ENCODE assay signal across 8 cellular contexts in genomic region chr6:1624071-1624847, GRCh38. TPM values are rescaled to one million over a fixed set of nuclear protein-coding genes. Genes with fewer than 3 reads are reported as not detected.
DNase-seq lines count a peak whose midpoint lies in the region; ATAC-seq, FAIRE-seq and TF ChIP-seq lines count a peak whose summit lies in the region.

No MANE protein-coding gene starts in this region.

- peaks cover 7% of the 10 kb centered on the region for H3K4me1 ChIP-seq in CD8-positive, alpha-beta memory T cell (ENCODE audit: insufficient read depth, low read length)
- H3K4me1 ChIP-seq in HUES6 (ENCODE audit: control insufficient read depth, insufficient read depth, low read length), result peaks cover 30% of the 10 kb centered on the region
- H3K4me1 ChIP-seq in endothelial cell of umbilical vein (ENCODE audit: control insufficient read depth, extremely low read depth, insufficient read depth, low read length), result peaks cover 23% of the 10 kb centered on the region

- H3K36me3 Mint-ChIP-seq in CD8-positive, alpha-beta memory T cell, result peaks cover 5 to 27% (median 18%) of the 10 kb centered on the region in 3 donors
- H3K36me3 Mint-ChIP-seq in natural killer cell treated with Interleukin-12 subunit alpha and Interleukin-12 subunit beta and Interleukin-15 and Interleukin-18, amount 100 ng/mL, for 72 hours, result peaks cover 6% of the 10 kb centered on the region

- CTCF ChIA-PET in CD8-positive, alpha-beta memory T cell (lab: Charles Lee), result interaction anchor here (0.6 kb wide), 1 partner anchor 228 kb away, joined by 4 read pairs; no protein-coding TSS in a partner anchor
- CTCF ChIA-PET in endothelial cell of umbilical vein (lab: Charles Lee), result interaction anchor here (0.6 to 4.0 kb wide), 12 partner anchors 10 to 1010 kb away, joined by 3 to 23 read pairs (median 6); no protein-coding TSS in a partner anchor

- peak; percentile 69 to 82 for ATAC-seq in natural killer cell treated with Interleukin-12 subunit alpha and Interleukin-12 subunit beta and Interleukin-15 and Interleukin-18, amount 100 ng/mL, for 72 hours
- ATAC-seq in GM21723 (IDR thresholded peaks at IDR 0.05; ENCODE audit: unreplicated experiment), result no peak

- no peak for TF ChIP-seq CTCF in endothelial cell of umbilical vein (IDR thresholded peaks at IDR 0.05; ENCODE audit: extremely low read depth in 1 of 2, insufficient read depth in 1 of 2, low read depth in 1 of 2, low read length in 2 of 2)

- peak overlapping the region; percentile 90 for H3K4me2 ChIP-seq in endothelial cell of umbilical vein (ENCODE audit: insufficient read depth, low read length)

- H3K4me3 ChIP-seq in CD8-positive, alpha-beta memory T cell (ENCODE audit: low read length), result no peak overlapping the region
- peak overlapping the region; percentile 55 for H3K4me3 ChIP-seq in HUES6 (ENCODE audit: low read depth, low read length)
- H3K4me3 ChIP-seq in endothelial cell of umbilical vein (replicated peaks in 1 of 3; ENCODE audit: insufficient read depth in 1 of 3, low read depth in 1 of 3, low read length in 3 of 3), result peak overlapping the region; percentile 59 to 86 (median 69)

- no peaks in the 10 kb centered on the region for H3K9me3 ChIP-seq in CD8-positive, alpha-beta memory T cell (ENCODE audit: low read length)
- H3K9me3 ChIP-seq in HUES6 (ENCODE audit: control insufficient read depth, insufficient read depth, low read depth, low read length), result no peaks in the 10 kb centered on the region
- H3K9me3 ChIP-seq in endothelial cell of umbilical vein (replicated peaks; ENCODE audit: control insufficient read depth, insufficient read depth, low read length), result no peaks in the 10 kb centered on the region

- peak overlapping the region in 4 of 7 donors; percentile 13 to 61 (median 32) for H3K4me3 Mint-ChIP-seq in CD8-positive, alpha-beta memory T cell
- H3K4me3 Mint-ChIP-seq in natural killer cell treated with Interleukin-12 subunit alpha and Interleukin-12 subunit beta and Interleukin-15 and Interleukin-18, amount 100 ng/mL, for 72 hours, result peak overlapping the region; percentile 78

- POLR2A ChIA-PET in CD8-positive, alpha-beta memory T cell (lab: Charles Lee), result no interaction called here
- POLR2A ChIA-PET in endothelial cell of umbilical vein (lab: Charles Lee), result interaction anchor here (1.0 to 1.1 kb wide), 2 partner anchors 10 to 14 kb away, joined by 4 read pairs; no protein-coding TSS in a partner anchor

- H3K27me3 Mint-ChIP-seq in CD8-positive, alpha-beta memory T cell, result peaks cover 57 to 75% of the 10 kb centered on the region in 2 donors
- H3K27me3 Mint-ChIP-seq in natural killer cell treated with Interleukin-12 subunit alpha and Interleukin-12 subunit beta and Interleukin-15 and Interleukin-18, amount 100 ng/mL, for 72 hours, result peaks cover 32 to 35% of the 10 kb centered on the region in 2 donors

- dilution Hi-C loops in endothelial cell of umbilical vein (cut with MboI; ENCODE audit: extremely low pct_ligation_motif_present, low sequenced_read_pairs), result loop anchor here (25.0 kb wide), 1 partner anchor 488 kb away; no protein-coding TSS in a partner anchor

- intact Hi-C loops in endothelial cell of umbilical vein (cut with micrococcal nuclease), result loop anchor here (2.0 kb wide), 3 partner anchors 15 to 293 kb away; partner anchors contain the start of gene FOXC1

- no peaks in the 10 kb centered on the region for H3K9me3 Mint-ChIP-seq in CD8-positive, alpha-beta memory T cell
- H3K9me3 Mint-ChIP-seq in natural killer cell treated with Interleukin-12 subunit alpha and Interleukin-12 subunit beta and Interleukin-15 and Interleukin-18, amount 100 ng/mL, for 72 hours, result no peaks in the 10 kb centered on the region

- BruUV-seq in endothelial cell of umbilical vein (replicated peaks; lab: Mats Ljungman, UMichigan), result no TSS peak

- DNase-seq in CD8-positive, alpha-beta memory T cell, result no peak
- peak; percentile 68 for DNase-seq in endothelial cell of umbilical vein (ENCODE audit: low read depth, low spot score)
- DNase-seq in natural killer cell treated with Interleukin-12 subunit alpha and Interleukin-12 subunit beta and Interleukin-15 and Interleukin-18, amount 100 ng/mL, for 72 hours (ENCODE audit: low spot score), result no peak
- DNase-seq in NCI-H82 (lab: John Stamatoyannopoulos, UW), result no peak
- no peak for DNase-seq in NCI-H2227 treated with DMSO at 0.1 percent for 48 hours (lab: John Stamatoyannopoulos, UW)
- DNase-seq in activated naive CD4-positive, alpha-beta T cell (lab: John Stamatoyannopoulos, UW), result no peak

- H3K27me3 ChIP-seq in CD8-positive, alpha-beta memory T cell (ENCODE audit: insufficient read depth, low read length, poor library complexity, severe bottlenecking), result peaks cover 22% of the 10 kb centered on the region
- H3K27me3 ChIP-seq in HUES6 (ENCODE audit: control insufficient read depth, insufficient read depth, low read length), result peaks cover 100% of the 10 kb centered on the region
- H3K27me3 ChIP-seq in endothelial cell of umbilical vein (ENCODE audit: control insufficient read depth in 2 of 2, insufficient read depth in 2 of 2, low read length in 2 of 2), result peaks cover 5 to 15% of the 10 kb centered on the region in 2 experiments

- H3K9ac ChIP-seq in HUES6 (ENCODE audit: low read length) (peak overlapping the region; percentile 14), endothelial cell of umbilical vein (replicated peaks; ENCODE audit: extremely low read depth, insufficient read depth, low read length) (peak overlapping the region; percentile 66)

- TF ChIP-seq POLR2A in endothelial cell of umbilical vein (IDR thresholded peaks at IDR 0.05; ENCODE audit: low read depth, low read length), result no peak

- peaks cover 17 to 21% (median 18%) of the 10 kb centered on the region in 3 donors for H3K4me1 Mint-ChIP-seq in CD8-positive, alpha-beta memory T cell
- peaks cover 8 to 15% of the 10 kb centered on the region in 2 donors for H3K4me1 Mint-ChIP-seq in natural killer cell treated with Interleukin-12 subunit alpha and Interleukin-12 subunit beta and Interleukin-15 and Interleukin-18, amount 100 ng/mL, for 72 hours (ENCODE audit: low read depth in 2 of 2)

- H2AFZ ChIP-seq in endothelial cell of umbilical vein (ENCODE audit: low read depth, low read length), result peak overlapping the region; percentile 65

- H3K9me1 ChIP-seq in endothelial cell of umbilical vein (replicated peaks; ENCODE audit: control insufficient read depth, extremely low read depth, insufficient read depth, low read length), result no peaks in the 10 kb centered on the region

- no peak overlapping the region for H3K27ac Mint-ChIP-seq in CD8-positive, alpha-beta memory T cell
- no peak overlapping the region for H3K27ac Mint-ChIP-seq in natural killer cell treated with Interleukin-12 subunit alpha and Interleukin-12 subunit beta and Interleukin-15 and Interleukin-18, amount 100 ng/mL, for 72 hours

- peak; percentile 50 for FAIRE-seq in endothelial cell of umbilical vein (lab: Jason Lieb, UNC)

- H3K27ac ChIP-seq in CD8-positive, alpha-beta memory T cell (ENCODE audit: low read depth, low read length), result no peak overlapping the region
- no peak overlapping the region for H3K27ac ChIP-seq in HUES6 (ENCODE audit: low read depth, low read length)
- no peak overlapping the region for H3K27ac ChIP-seq in endothelial cell of umbilical vein (ENCODE audit: insufficient read depth, low read depth, low read length)

- no peaks in the 10 kb centered on the region for H4K20me1 ChIP-seq in endothelial cell of umbilical vein (replicated peaks; ENCODE audit: control insufficient read depth, extremely low read depth, insufficient read depth, low read length)

- no peaks in the 10 kb centered on the region for H3K79me2 ChIP-seq in endothelial cell of umbilical vein (ENCODE audit: control insufficient read depth, insufficient read depth, low read length)

- no peaks in the 10 kb centered on the region for H3K36me3 ChIP-seq in CD8-positive, alpha-beta memory T cell (ENCODE audit: insufficient read depth, low read length)
- H3K36me3 ChIP-seq in HUES6 (ENCODE audit: control insufficient read depth, insufficient read depth, low read length) (no peaks in the 10 kb centered on the region), endothelial cell of umbilical vein (ENCODE audit: control insufficient read depth in 2 of 2, extremely low read depth in 1 of 2, insufficient read depth in 2 of 2, low read length in 2 of 2) (no peaks in the 10 kb centered on the region)

TF ChIP-seq in endothelial cell of umbilical vein, 7 proteins besides CTCF, POLR2A, EP300 and RAD21:
- TF ChIP-seq POLR2AphosphoS5 (IDR thresholded peaks at IDR 0.05; ENCODE audit: insufficient read depth, low read depth, low read length) (no peak), MYC (IDR thresholded peaks at IDR 0.05; ENCODE audit: low read depth, low read length) (no peak), GATA2 (IDR thresholded peaks at IDR 0.05; ENCODE audit: insufficient read depth, insufficient read length, low read depth, low read length) (no peak), FOS (IDR thresholded peaks at IDR 0.05; ENCODE audit: borderline replicate concordance, insufficient read depth, low read length) (no peak), JUN (IDR thresholded peaks at IDR 0.05; ENCODE audit: borderline replicate concordance, insufficient read depth, insufficient read length, low read depth) (no peak), EZH2 (IDR thresholded peaks at IDR 0.05; ENCODE audit: borderline replicate concordance, low read depth, low read length, severe bottlenecking) (peak; percentile 21)
- TF ChIP-seq, protein P1, sequence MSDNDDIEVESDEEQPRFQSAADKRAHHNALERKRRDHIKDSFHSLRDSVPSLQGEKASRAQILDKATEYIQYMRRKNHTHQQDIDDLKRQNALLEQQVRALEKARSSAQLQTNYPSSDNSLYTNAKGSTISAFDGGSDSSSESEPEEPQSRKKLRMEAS (IDR thresholded peaks at IDR 0.05; ENCODE audit: insufficient read depth, insufficient read length), result no peak

RNA-seq across cellular contexts. Expression of gene FOXC1, which starts 14.5 kb away (rescaled TPM):
- total RNA-seq in CD8-positive, alpha-beta memory T cell, result not detected
- polyA plus RNA-seq in CD8-positive, alpha-beta memory T cell, result not detected
- total RNA-seq in endothelial cell of umbilical vein, result 15.9 and 16.4 TPM in 2 replicates
- polyA plus RNA-seq in endothelial cell of umbilical vein, result 6.4 and 7.2 TPM in 2 replicates
- polyA plus RNA-seq in endothelial cell of umbilical vein (2011; cell fraction: cytosol; rRNA removed), result 4.8 and 4.9 TPM in 2 replicates
- polyA plus RNA-seq in endothelial cell of umbilical vein (2011; cell fraction: nucleus; rRNA removed), result 7.4 and 11.8 TPM in 2 replicates
- polyA plus RNA-seq in endothelial cell of umbilical vein (2012), result 3.0 and 4.0 TPM in 2 replicates
- polyA minus RNA-seq in endothelial cell of umbilical vein, result 5.5 and 6.8 TPM in 2 replicates
- polyA minus RNA-seq in endothelial cell of umbilical vein (2011; cell fraction: cytosol; rRNA and poly(A)+ RNA removed), result 23.5 TPM
- polyA minus RNA-seq in endothelial cell of umbilical vein (2011; cell fraction: nucleus; rRNA and poly(A)+ RNA removed), result 8.4 and 8.6 TPM in 2 replicates
- total RNA-seq in natural killer cell treated with Interleukin-12 subunit alpha and Interleukin-12 subunit beta and Interleukin-15 and Interleukin-18, amount 100 ng/mL, for 72 hours, result under 1 TPM; 0.36 to 0.57 TPM

Comparison
In these comparisons a context has a peak if more than half of its experiments do, and no peak if none do; other contexts are left out.
1. RNA of gene FOXC1, which starts 14.5 kb away (total RNA-seq): 15.9 to 16.4 TPM in endothelial cell of umbilical vein; 0.36 to 0.57 TPM in natural killer cell treated with Interleukin-12 subunit alpha and Interleukin-12 subunit beta and Interleukin-15 and Interleukin-18, amount 100 ng/mL, for 72 hours and not detected in CD8-positive, alpha-beta memory T cell; every median in the first group is over 10 times any median in the second.